8 cellular contexts compared by ENCODE assay signal in the genomic region with DNA sequence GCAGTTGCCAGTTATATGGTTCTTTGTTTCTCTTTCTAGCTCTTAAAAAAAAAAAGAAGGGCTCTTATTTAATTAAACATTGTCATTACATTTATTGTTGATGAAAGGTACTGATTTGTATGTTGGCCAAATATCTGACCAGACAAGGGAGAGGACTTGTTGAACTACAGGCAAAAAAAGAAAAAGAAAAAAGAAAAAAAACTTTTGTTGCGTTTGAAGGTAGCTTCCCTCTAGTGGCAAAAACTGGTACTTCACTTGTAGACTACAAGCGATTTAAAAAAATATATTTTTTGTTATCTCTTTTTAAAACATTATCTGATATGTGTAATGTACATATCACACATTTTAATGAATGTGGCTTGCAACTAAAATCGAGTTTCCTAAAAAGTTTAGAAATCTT.
DNase-seq lines count a peak whose midpoint lies in the region; ATAC-seq and TF ChIP-seq lines count a peak whose summit lies in the region.

No MANE protein-coding gene starts in this region.

- peaks cover 8% of the 10 kb centered on the region for H3K4me1 ChIP-seq in foreskin keratinocyte
- H3K4me1 ChIP-seq in tibial artery: peaks cover 0 to 24% (median 2%) of the 10 kb centered on the region in 4 donors

- intact Hi-C loops in tibial artery (cut with DNase I; ENCODE audit: low total_unique reads): no loop called here

- POLR2A ChIA-PET in RWPE1 (lab: Yijun Ruan, JAX; ENCODE audit: low non-redundant PET): no interaction called here

- CTCF ChIA-PET in RWPE1 (lab: Yijun Ruan, JAX): interaction anchor here (0.7 to 0.8 kb wide), 2 partner anchors 278 to 895 kb away, joined by 3 read pairs; no protein-coding TSS in a partner anchor

- no peak overlapping the region for H3K4me3 ChIP-seq in tibial artery

- H3K9me3 ChIP-seq in tibial artery: no peaks in the 10 kb centered on the region

- DNase-seq in NOMO-1 (lab: John Stamatoyannopoulos, UW; ENCODE audit: unreplicated experiment in 2 of 2): peak; percentile 1 to 25
- no peak for DNase-seq in NOMO-1 treated with dmso at 0.1 percent for 144 hours (lab: John Stamatoyannopoulos, UW; ENCODE audit: unreplicated experiment)
- no peak for DNase-seq in RWPE1 (ENCODE audit: low spot score)
- no peak for DNase-seq in foreskin keratinocyte
- DNase-seq in tibial artery: no peak
- DNase-seq in amniotic stem cell (lab: John Stamatoyannopoulos, UW): no peak
- no peak for DNase-seq in activated naive CD4-positive, alpha-beta T cell treated with anti-CD3 and anti-CD28 coated beads, Interleukin-2, amount 50 U/mL, for 16 hours
- DNase-seq in cerebellar cortex (ENCODE audit: low spot score): no peak

- H3K27me3 ChIP-seq in foreskin keratinocyte (no peaks in the 10 kb centered on the region), tibial artery (no peaks in the 10 kb centered on the region)

- no peak for ATAC-seq in foreskin keratinocyte

- TF ChIP-seq CTCF in RWPE1 (conservative IDR thresholded peaks at IDR 0.05; ENCODE audit: low read depth) (peak; percentile 12; the same call in 1 of the 2 replicates), foreskin keratinocyte (conservative IDR thresholded peaks at IDR 0.05) (peak; percentile 70), tibial artery (IDR thresholded peaks at IDR 0.05) (peak; percentile 41 to 65)

- no peaks in the 10 kb centered on the region for H3K36me3 ChIP-seq in tibial artery

- H3K27ac ChIP-seq in RWPE1: no peak overlapping the region
- no peak overlapping the region for H3K27ac ChIP-seq in foreskin keratinocyte
- H3K27ac ChIP-seq in tibial artery: no peak overlapping the region

Comparison
In these comparisons a context has a peak if more than half of its experiments do, and no peak if none do; other contexts are left out.
1. DNase-seq: peak in NOMO-1 (2 of 2); none in NOMO-1 treated with dmso at 0.1 percent for 144 hours (single experiment), RWPE1 (single experiment), foreskin keratinocyte (0 of 2), tibial artery (0 of 2), amniotic stem cell (single experiment), activated naive CD4-positive, alpha-beta T cell treated with anti-CD3 and anti-CD28 coated beads, Interleukin-2, amount 50 U/mL, for 16 hours (single experiment) and cerebellar cortex (single experiment).
2. CTCF ChIP-seq: peak in every context shown above with its lines; median percentile 70 in foreskin keratinocyte; 53 in tibial artery; 12 in RWPE1.